In genomic region chr9:36112516-36112915, GRCh38 we compare ENCODE assay signal across 28 cellular contexts. TPM values are rescaled to one million over a fixed set of nuclear protein-coding genes. Genes with fewer than 3 reads are reported as not detected.
"Had no signal": no experiment of that assay in that cellular context is flagged by ENCODE, and none has a peak within 500 bp of the region (broad histone marks: within the 10 kb centered on the region; RNA-seq: fewer than 3 reads in every experiment).

No MANE protein-coding gene starts in this region.

- H3K27ac ChIP-seq: ascending aorta, breast epithelium, coronary artery, dorsolateral prefrontal cortex, esophagus muscularis mucosa, foreskin keratinocyte, gastrocnemius medialis, heart left ventricle had no signal

- H3K36me3 ChIP-seq: breast epithelium, gastrocnemius medialis had no signal

- H3K4me3 Mint-ChIP-seq: activated CD4-positive, alpha-beta T cell treated with anti-CD3 and anti-CD28 coated beads, Interleukin-2, amount 10 ng/mL, durations not matched to agents 7 days and 5 days; activated CD8-positive, alpha-beta T cell treated with anti-CD3 and anti-CD28 coated beads for 36 hours; activated naive CD4-positive, alpha-beta T cell treated with anti-CD3 and anti-CD28 coated beads, Interleukin-2, amount 10 ng/mL, durations not matched to agents 7 days and 5 days; activated naive CD8-positive, alpha-beta T cell treated with anti-CD3 and anti-CD28 coated beads, Interleukin-2, amount 10 ng/mL, durations not matched to agents 7 days and 5 days; brain; central memory CD8-positive, alpha-beta T cell; dendritic cell treated with granulocyte-macrophage colony-stimulating factor and Interleukin-4, amounts not matched to agents 40 ng/mL and 50 ng/mL, for 4 days had no signal

- H3K27me3 ChIP-seq: ascending aorta, breast epithelium, dorsolateral prefrontal cortex, esophagus muscularis mucosa, foreskin keratinocyte, gastrocnemius medialis, heart left ventricle had no signal

- H3K4me1 Mint-ChIP-seq: activated CD4-positive, alpha-beta T cell treated with anti-CD3 and anti-CD28 coated beads, Interleukin-2, amount 10 ng/mL, durations not matched to agents 7 days and 5 days; activated naive CD4-positive, alpha-beta T cell treated with anti-CD3 and anti-CD28 coated beads, Interleukin-2, amount 10 ng/mL, durations not matched to agents 7 days and 5 days; brain; central memory CD8-positive, alpha-beta T cell had no signal

- H3K36me3 Mint-ChIP-seq: activated naive CD4-positive, alpha-beta T cell treated with anti-CD3 and anti-CD28 coated beads, Interleukin-2, amount 50 U/mL, for 72 hours had no signal

- DNase-seq: activated CD4-positive, alpha-beta T cell treated with anti-CD3 and anti-CD28 coated beads for 4 hours; activated CD4-positive, alpha-beta T cell treated with anti-CD3 and anti-CD28 coated beads, Interleukin-2, amount 10 ng/mL, durations not matched to agents 7 days and 5 days; activated CD4-positive, alpha-beta T cell treated with anti-CD3 and anti-CD28 coated beads, Interleukin-2, amount 50 U/mL, for 4 hours; activated CD4-positive, CD25-positive, alpha-beta regulatory T cell; activated CD4-positive, CD25-positive, alpha-beta regulatory T cell treated with anti-CD3 and anti-CD28 coated beads, Interleukin-2, amount 50 U/mL, for 72 hours; activated CD8-positive, alpha-beta memory T cell treated with anti-CD3 and anti-CD28 coated beads for 24 hours; activated CD8-positive, alpha-beta T cell treated with anti-CD3 and anti-CD28 coated beads for 36 hours; activated effector memory CD4-positive, alpha-beta T cell treated with Interleukin-2 at 50 U/mL for 16 hours; activated gamma-delta T cell treated with Interleukin-2 at 50 U/mL for 16 hours; activated naive CD4-positive, alpha-beta T cell treated with anti-CD3 and anti-CD28 coated beads, Interleukin-2, amount 10 ng/mL, durations not matched to agents 7 days and 5 days; activated naive CD8-positive, alpha-beta T cell treated with anti-CD3 and anti-CD28 coated beads, Interleukin-2, amount 10 ng/mL, durations not matched to agents 7 days and 5 days; activated T-cell treated with anti-CD3 and anti-CD28 coated beads, Interleukin-2, amount 50 U/mL, for 48 hours; dorsolateral prefrontal cortex; effector memory CD4-positive, alpha-beta T cell; erythroblast; foreskin keratinocyte; gastrocnemius medialis; glutamatergic neuron; heart left ventricle; T-helper 2 cell had no signal

- H3K9me3 ChIP-seq: ascending aorta, breast epithelium, esophagus muscularis mucosa, gastrocnemius medialis, heart left ventricle had no signal

- H3K27ac Mint-ChIP-seq: activated CD4-positive, alpha-beta T cell treated with anti-CD3 and anti-CD28 coated beads, Interleukin-2, amount 10 ng/mL, durations not matched to agents 7 days and 5 days; activated CD8-positive, alpha-beta T cell treated with anti-CD3 and anti-CD28 coated beads for 36 hours; activated naive CD4-positive, alpha-beta T cell treated with anti-CD3 and anti-CD28 coated beads, Interleukin-2, amount 10 ng/mL, durations not matched to agents 7 days and 5 days; activated naive CD4-positive, alpha-beta T cell treated with anti-CD3 and anti-CD28 coated beads, Interleukin-2, amount 50 U/mL, for 72 hours; activated naive CD8-positive, alpha-beta T cell treated with anti-CD3 and anti-CD28 coated beads, Interleukin-2, amount 10 ng/mL, durations not matched to agents 7 days and 5 days; brain; dendritic cell treated with granulocyte-macrophage colony-stimulating factor and Interleukin-4, amounts not matched to agents 40 ng/mL and 50 ng/mL, for 4 days had no signal

- ATAC-seq: activated CD8-positive, alpha-beta T cell treated with anti-CD3 and anti-CD28 coated beads for 36 hours; foreskin keratinocyte; gastrocnemius medialis; heart left ventricle had no signal

- H3K4me1 ChIP-seq: ascending aorta, breast epithelium, esophagus muscularis mucosa, foreskin keratinocyte, gastrocnemius medialis had no signal

- H3K9me3 Mint-ChIP-seq: activated CD4-positive, alpha-beta T cell treated with anti-CD3 and anti-CD28 coated beads, Interleukin-2, amount 10 ng/mL, durations not matched to agents 7 days and 5 days; activated CD8-positive, alpha-beta T cell treated with anti-CD3 and anti-CD28 coated beads for 36 hours; activated naive CD4-positive, alpha-beta T cell treated with anti-CD3 and anti-CD28 coated beads, Interleukin-2, amount 10 ng/mL, durations not matched to agents 7 days and 5 days; activated naive CD4-positive, alpha-beta T cell treated with anti-CD3 and anti-CD28 coated beads, Interleukin-2, amount 50 U/mL, for 72 hours; activated naive CD8-positive, alpha-beta T cell treated with anti-CD3 and anti-CD28 coated beads, Interleukin-2, amount 10 ng/mL, durations not matched to agents 7 days and 5 days; brain; central memory CD8-positive, alpha-beta T cell; dendritic cell treated with granulocyte-macrophage colony-stimulating factor and Interleukin-4, amounts not matched to agents 40 ng/mL and 50 ng/mL, for 4 days had no signal

- H3K27me3 Mint-ChIP-seq: activated CD4-positive, alpha-beta T cell treated with anti-CD3 and anti-CD28 coated beads, Interleukin-2, amount 10 ng/mL, durations not matched to agents 7 days and 5 days; activated CD8-positive, alpha-beta T cell treated with anti-CD3 and anti-CD28 coated beads for 36 hours; activated naive CD4-positive, alpha-beta T cell treated with anti-CD3 and anti-CD28 coated beads, Interleukin-2, amount 10 ng/mL, durations not matched to agents 7 days and 5 days; activated naive CD8-positive, alpha-beta T cell treated with anti-CD3 and anti-CD28 coated beads, Interleukin-2, amount 10 ng/mL, durations not matched to agents 7 days and 5 days; brain; central memory CD8-positive, alpha-beta T cell; dendritic cell treated with granulocyte-macrophage colony-stimulating factor and Interleukin-4, amounts not matched to agents 40 ng/mL and 50 ng/mL, for 4 days had no signal

- H3K4me3 ChIP-seq: ascending aorta, breast epithelium, coronary artery, dorsolateral prefrontal cortex, esophagus muscularis mucosa, gastrocnemius medialis, heart left ventricle had no signal

RNA-seq across cellular contexts. Expression of gene CCIN, which starts 56.7 kb away (rescaled TPM):
- total RNA-seq: activated CD8-positive, alpha-beta T cell treated with anti-CD3 and anti-CD28 coated beads for 36 hours; activated naive CD4-positive, alpha-beta T cell treated with anti-CD3 and anti-CD28 coated beads, Interleukin-2, amount 50 U/mL, for 72 hours; ascending aorta; foreskin keratinocyte; gastrocnemius medialis had no signal
